17 cellular contexts compared by ENCODE assay signal in the genomic region with DNA sequence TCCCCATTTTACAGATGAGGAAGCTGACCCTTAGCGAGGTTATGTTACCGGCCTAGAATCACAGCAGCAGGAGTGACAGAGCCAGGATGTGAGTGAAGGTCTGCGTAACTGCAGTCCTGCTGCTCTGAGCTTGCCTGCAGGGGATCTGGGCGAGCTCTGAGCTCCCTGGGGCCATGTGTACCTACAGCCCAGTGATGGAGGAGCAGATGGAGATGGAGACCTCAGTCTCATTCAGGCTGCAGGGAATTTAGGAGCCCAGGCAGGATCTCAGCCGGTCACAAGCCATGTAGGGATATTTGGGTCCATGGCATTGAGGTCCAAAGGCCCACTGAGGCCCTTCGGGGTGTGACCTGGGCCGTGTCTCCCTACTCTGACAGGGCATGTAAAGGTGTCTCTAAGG.
DNase-seq lines count a peak whose midpoint lies in the region; ATAC-seq lines count a peak whose summit lies in the region.
"Had no signal": no experiment of that assay in that cellular context is flagged by ENCODE, and none has a peak within 500 bp of the region (broad histone marks: within the 10 kb centered on the region; RNA-seq: fewer than 3 reads in every experiment).

No MANE protein-coding gene starts in this region.

- no peaks in the 10 kb centered on the region for H3K27me3 Mint-ChIP-seq in activated CD8-positive, alpha-beta memory T cell treated with anti-CD3 and anti-CD28 coated beads, Interleukin-2, amount 10 ng/mL, durations not matched to agents 7 days and 5 days

- peak; percentile 41 for DNase-seq in cardiac septum (ENCODE audit: low spot score)
- DNase-seq in left cardiac atrium, result no peak
- DNase-seq in activated CD8-positive, alpha-beta memory T cell treated with anti-CD3 and anti-CD28 coated beads, Interleukin-2, amount 10 ng/mL, durations not matched to agents 7 days and 5 days, result peak; percentile 23
- peak; percentile 59 for DNase-seq in mesenteric fat pad (ENCODE audit: low spot score)
- DNase-seq in ureter (ENCODE audit: low spot score), result peak; percentile 19
- DNase-seq in mucosa of gallbladder (ENCODE audit: low spot score), result no peak
- DNase-seq in NCI-H226, result no peak
- DNase-seq: Calu3, DMS79 treated with DMSO at 0.1 percent for 48 hours, KG1, NCI-H1105, NCI-H1694, NCI-H524, SHP77 had no signal

- no peak overlapping the region for H3K27ac Mint-ChIP-seq in activated CD8-positive, alpha-beta memory T cell treated with anti-CD3 and anti-CD28 coated beads, Interleukin-2, amount 10 ng/mL, durations not matched to agents 7 days and 5 days
- H3K27ac Mint-ChIP-seq: CD4-positive, alpha-beta T cell; GM23338 had no signal

- no peaks in the 10 kb centered on the region for H3K9me3 Mint-ChIP-seq in activated CD8-positive, alpha-beta memory T cell treated with anti-CD3 and anti-CD28 coated beads, Interleukin-2, amount 10 ng/mL, durations not matched to agents 7 days and 5 days (ENCODE audit: low read depth)
- H3K9me3 Mint-ChIP-seq: CD4-positive, alpha-beta T cell; GM23338 had no signal

- ATAC-seq in left cardiac atrium (no peak), GM21447 (IDR thresholded peaks at IDR 0.05; ENCODE audit: unreplicated experiment) (no peak)
- ATAC-seq in activated CD8-positive, alpha-beta memory T cell treated with anti-CD3 and anti-CD28 coated beads, Interleukin-2, amount 10 ng/mL, durations not matched to agents 7 days and 5 days, result no peak
- ATAC-seq: GM23338 had no signal

- H3K4me1 Mint-ChIP-seq in activated CD8-positive, alpha-beta memory T cell treated with anti-CD3 and anti-CD28 coated beads, Interleukin-2, amount 10 ng/mL, durations not matched to agents 7 days and 5 days, result no peaks in the 10 kb centered on the region

- H3K36me3 Mint-ChIP-seq in activated CD8-positive, alpha-beta memory T cell treated with anti-CD3 and anti-CD28 coated beads, Interleukin-2, amount 10 ng/mL, durations not matched to agents 7 days and 5 days, result no peaks in the 10 kb centered on the region

- no peak overlapping the region for H3K4me3 Mint-ChIP-seq in activated CD8-positive, alpha-beta memory T cell treated with anti-CD3 and anti-CD28 coated beads, Interleukin-2, amount 10 ng/mL, durations not matched to agents 7 days and 5 days
- H3K4me3 Mint-ChIP-seq: CD4-positive, alpha-beta T cell; GM23338 had no signal

- CTCF ChIA-PET in activated CD8-positive, alpha-beta memory T cell treated with anti-CD3 and anti-CD28 coated beads, Interleukin-2, amount 10 ng/mL, durations not matched to agents 7 days and 5 days (lab: Charles Lee), result no interaction called here

- intact Hi-C loops in cardiac septum (cut with DNase I), result no loop called here
- intact Hi-C loops in left cardiac atrium (cut with DNase I), result no loop called here

Comparison
In these comparisons a context has a peak if more than half of its experiments do, and no peak if none do; other contexts are left out.
1. DNase-seq: peak in cardiac septum (single experiment), activated CD8-positive, alpha-beta memory T cell treated with anti-CD3 and anti-CD28 coated beads, Interleukin-2, amount 10 ng/mL, durations not matched to agents 7 days and 5 days (single experiment), mesenteric fat pad (single experiment) and ureter (single experiment); none in left cardiac atrium (single experiment), mucosa of gallbladder (single experiment) and NCI-H226 (single experiment).